Comparison of ENCODE assay signal across 13 cellular contexts in the genomic region with DNA sequence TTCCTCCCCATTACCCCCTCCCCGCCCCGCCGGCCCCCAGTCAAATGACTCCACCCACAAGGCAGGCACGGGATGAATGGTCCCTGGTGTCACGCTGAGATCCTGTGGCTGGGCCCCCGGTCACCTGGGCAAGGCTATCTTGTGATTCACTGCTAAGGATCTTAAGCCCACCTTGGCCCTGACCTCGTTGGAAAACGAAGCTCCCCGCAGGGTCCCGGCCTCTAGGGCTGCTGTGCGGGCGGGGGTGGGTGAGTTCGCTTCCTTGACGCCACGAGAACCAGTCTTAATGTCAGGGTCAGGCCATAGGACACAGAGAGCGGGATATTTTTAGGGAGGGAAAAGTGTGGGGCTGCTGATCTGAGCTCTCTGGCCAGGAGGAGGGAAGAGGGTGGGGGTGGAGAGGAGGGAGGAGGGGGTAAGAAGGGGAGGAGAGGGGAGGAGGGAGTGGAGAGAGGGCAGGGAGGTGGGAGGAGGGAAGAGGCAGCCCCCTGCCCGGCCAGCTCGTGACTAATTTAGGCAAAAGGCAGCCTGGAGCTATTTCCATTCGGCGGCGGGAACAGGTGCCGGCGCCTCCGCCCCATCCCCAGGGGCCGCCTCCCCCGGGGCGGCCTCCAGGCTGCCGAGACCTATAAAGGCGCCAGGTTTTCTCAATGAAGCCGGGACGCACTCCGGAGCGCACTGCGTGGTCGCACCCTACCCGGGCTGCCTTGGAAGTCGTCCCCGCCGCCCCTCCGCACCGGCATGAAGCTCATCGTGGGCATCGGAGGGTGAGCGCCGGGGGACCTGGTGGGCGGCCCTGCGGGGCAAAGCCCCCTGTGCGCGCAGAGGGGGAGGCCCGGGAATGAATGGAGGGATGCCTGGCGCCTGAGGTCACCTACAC. TPM values are rescaled to one million over a fixed set of nuclear protein-coding genes. Genes with fewer than 3 reads are reported as not detected.
DNase-seq lines count a peak whose midpoint lies in the region; ATAC-seq and TF ChIP-seq lines count a peak whose summit lies in the region.
"Had no signal": no experiment of that assay in that cellular context is flagged by ENCODE, and none has a peak within 500 bp of the region (broad histone marks: within the 10 kb centered on the region; RNA-seq: fewer than 3 reads in every experiment).

A gene with protein sequence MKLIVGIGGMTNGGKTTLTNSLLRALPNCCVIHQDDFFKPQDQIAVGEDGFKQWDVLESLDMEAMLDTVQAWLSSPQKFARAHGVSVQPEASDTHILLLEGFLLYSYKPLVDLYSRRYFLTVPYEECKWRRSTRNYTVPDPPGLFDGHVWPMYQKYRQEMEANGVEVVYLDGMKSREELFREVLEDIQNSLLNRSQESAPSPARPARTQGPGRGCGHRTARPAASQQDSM (plus strand): TSS at position 139 of the 880 bp plus-strand sequence. CDS start 603 bp downstream, at position 742.

- H3K36me3 ChIP-seq in GM23338 (ENCODE audit: insufficient read depth) (no peaks in the 10 kb centered on the region), left ventricle myocardium inferior (no peaks in the 10 kb centered on the region), psoas muscle (ENCODE audit: insufficient read depth in 1 of 2, low read depth in 1 of 2) (no peaks in the 10 kb centered on the region), MM.1S (replicated peaks; ENCODE audit: insufficient read depth, low read length) (no peaks in the 10 kb centered on the region)
- H3K36me3 ChIP-seq: lower lobe of right lung had no signal

- 1 to 2% (median 2%) methylated on average over 48 to 51 of the region's 51 CpGs for WGBS in psoas muscle, 3 donors

- H3K27ac Mint-ChIP-seq in GM23338: peak within 1 kb of the TSS; percentile 92
- H3K27ac Mint-ChIP-seq: activated T-helper 17 cell treated with anti-CD3 and anti-CD28 coated beads, Interleukin-2, amount 50 U/mL, for 72 hours had no signal

- no peaks in the 10 kb centered on the region; the same call in 2 of the 3 replicates for H3K9me3 Mint-ChIP-seq in GM23338
- H3K9me3 Mint-ChIP-seq: activated T-helper 17 cell treated with anti-CD3 and anti-CD28 coated beads, Interleukin-2, amount 50 U/mL, for 72 hours had no signal

- H3K4me3 ChIP-seq in GM23338: peak within 1 kb of the TSS; percentile 86
- peak within 1 kb of the TSS; percentile 67 for H3K4me3 ChIP-seq in left ventricle myocardium inferior
- H3K4me3 ChIP-seq in psoas muscle: peak within 1 kb of the TSS; percentile 50
- H3K4me3 ChIP-seq in MM.1S (ENCODE audit: low read length): no peak within 1 kb of the TSS
- H3K4me3 ChIP-seq: lower lobe of right lung had no signal

- no peaks in the 10 kb centered on the region for H3K27me3 ChIP-seq in GM23338 (ENCODE audit: insufficient read depth)
- peaks cover 39% of the 10 kb centered on the region for H3K27me3 ChIP-seq in left ventricle myocardium inferior (ENCODE audit: low read depth)
- H3K27me3 ChIP-seq in psoas muscle (ENCODE audit: insufficient read depth in 3 of 3, low read length in 2 of 3): no peaks in the 10 kb centered on the region
- peaks cover 88% of the 10 kb centered on the region for H3K27me3 ChIP-seq in MM.1S (replicated peaks; ENCODE audit: insufficient read depth, low read length)

- peak within 1 kb of the TSS; percentile 84 for H3K4me3 Mint-ChIP-seq in GM23338
- H3K4me3 Mint-ChIP-seq: activated T-helper 17 cell treated with anti-CD3 and anti-CD28 coated beads, Interleukin-2, amount 50 U/mL, for 72 hours had no signal

- peak within 1 kb of the TSS; percentile 89; the same call in 1 of the 2 replicates for H2AFZ ChIP-seq in GM23338
- H2AFZ ChIP-seq in MM.1S (ENCODE audit: low read length): no peak within 1 kb of the TSS

- no peaks in the 10 kb centered on the region for H4K20me1 ChIP-seq in GM23338 (replicated peaks; ENCODE audit: insufficient read depth)
- no peaks in the 10 kb centered on the region for H4K20me1 ChIP-seq in MM.1S (ENCODE audit: insufficient read depth, low read length)

- H3K4me1 Mint-ChIP-seq in GM23338: no peaks in the 10 kb centered on the region
- H3K4me1 Mint-ChIP-seq: activated T-helper 17 cell treated with anti-CD3 and anti-CD28 coated beads, Interleukin-2, amount 50 U/mL, for 72 hours had no signal

- H3K27me3 Mint-ChIP-seq in GM23338 (ENCODE audit: insufficient read depth, low read depth, poor library complexity): peaks cover 9% of the 10 kb centered on the region

- intact Hi-C loops in left ventricle myocardium inferior (cut with micrococcal nuclease): no loop called here
- intact Hi-C loops in psoas muscle (cut with DNase I): no loop called here

- DNase-seq in GM23338 (ENCODE audit: low spot score) (peak; percentile 92), NCI-H2227 (lab: John Stamatoyannopoulos, UW; ENCODE audit: unreplicated experiment) (peak; percentile 24), left ventricle myocardium inferior (peak; percentile 66), psoas muscle (peak; percentile 67 to 72), MM.1S (no peak), 8988T (no peak), NCI-H2029 treated with DMSO at 0.1 percent for 48 hours (lab: John Stamatoyannopoulos, UW) (no peak)
- DNase-seq: central memory CD4-positive, alpha-beta T cell; lower lobe of right lung; T1000 had no signal

- no peaks in the 10 kb centered on the region for H3K36me3 Mint-ChIP-seq in GM23338 (ENCODE audit: low read depth)

- H3K9me2 ChIP-seq in GM23338 (ENCODE audit: insufficient read depth) (no peaks in the 10 kb centered on the region), MM.1S (replicated peaks; ENCODE audit: insufficient read depth, low read length) (no peaks in the 10 kb centered on the region)

- TF ChIP-seq CTCF in GM23338 (conservative IDR thresholded peaks at IDR 0.05; ENCODE audit: low read depth in 2 of 2): no peak
- TF ChIP-seq CTCF in left ventricle myocardium inferior (IDR thresholded peaks at IDR 0.05; ENCODE audit: borderline replicate concordance): no peak
- TF ChIP-seq CTCF in psoas muscle (IDR thresholded peaks at IDR 0.05): no peak
- TF ChIP-seq CTCF in MM.1S (IDR thresholded peaks at IDR 0.05; ENCODE audit: low read length): no peak

- H3K27ac ChIP-seq in GM23338 (ENCODE audit: low read depth) (peak within 1 kb of the TSS; percentile 94), left ventricle myocardium inferior (replicated peaks) (peak within 1 kb of the TSS; percentile 90), psoas muscle (peak within 1 kb of the TSS; percentile 81), MM.1S (ENCODE audit: low read length) (no peak within 1 kb of the TSS)
- H3K27ac ChIP-seq: KMS-11, lower lobe of right lung had no signal

- H3K79me2 ChIP-seq in GM23338 (replicated peaks; ENCODE audit: insufficient read depth) (peaks cover 12% of the 10 kb centered on the region), MM.1S (ENCODE audit: low read length) (no peaks in the 10 kb centered on the region)

- ATAC-seq in GM23338 (peak; percentile 80), psoas muscle (peak; percentile 64 to 84 (median 74))
- ATAC-seq: activated T-helper 17 cell treated with anti-CD3 and anti-CD28 coated beads, Interleukin-2, amount 50 U/mL, for 72 hours; lower lobe of right lung had no signal

- H3K4me1 ChIP-seq in GM23338 (ENCODE audit: insufficient read depth): no peaks in the 10 kb centered on the region; the same call in 1 of the 2 replicates
- peaks cover 21% of the 10 kb centered on the region for H3K4me1 ChIP-seq in left ventricle myocardium inferior
- H3K4me1 ChIP-seq in psoas muscle: peaks cover 6% of the 10 kb centered on the region
- H3K4me1 ChIP-seq in MM.1S (ENCODE audit: low read length): no peaks in the 10 kb centered on the region
- H3K4me1 ChIP-seq: lower lobe of right lung had no signal

- H3K9ac ChIP-seq in MM.1S (ENCODE audit: low read length): no peak within 1 kb of the TSS
- H3K9ac ChIP-seq: KMS-11 had no signal

- H3K4me2 ChIP-seq in GM23338 (peak within 1 kb of the TSS; percentile 88), MM.1S (ENCODE audit: low read depth, low read length) (no peak within 1 kb of the TSS)
- H3K4me2 ChIP-seq: KMS-11 had no signal

- H3K9me3 ChIP-seq in left ventricle myocardium inferior (replicated peaks): no peaks in the 10 kb centered on the region
- no peaks in the 10 kb centered on the region for H3K9me3 ChIP-seq in psoas muscle
- no peaks in the 10 kb centered on the region for H3K9me3 ChIP-seq in MM.1S (replicated peaks; ENCODE audit: insufficient read depth, low read length)
- H3K9me3 ChIP-seq: lower lobe of right lung had no signal

- no peaks in the 10 kb centered on the region for H3F3A ChIP-seq in GM23338 (replicated peaks; ENCODE audit: low read depth)
- no peaks in the 10 kb centered on the region for H3F3A ChIP-seq in MM.1S (ENCODE audit: insufficient read depth, low read length)

TF ChIP-seq in GM23338, 12 proteins besides CTCF, POLR2A, EP300 and RAD21 (continues in another document):
- TF ChIP-seq, protein P1, sequence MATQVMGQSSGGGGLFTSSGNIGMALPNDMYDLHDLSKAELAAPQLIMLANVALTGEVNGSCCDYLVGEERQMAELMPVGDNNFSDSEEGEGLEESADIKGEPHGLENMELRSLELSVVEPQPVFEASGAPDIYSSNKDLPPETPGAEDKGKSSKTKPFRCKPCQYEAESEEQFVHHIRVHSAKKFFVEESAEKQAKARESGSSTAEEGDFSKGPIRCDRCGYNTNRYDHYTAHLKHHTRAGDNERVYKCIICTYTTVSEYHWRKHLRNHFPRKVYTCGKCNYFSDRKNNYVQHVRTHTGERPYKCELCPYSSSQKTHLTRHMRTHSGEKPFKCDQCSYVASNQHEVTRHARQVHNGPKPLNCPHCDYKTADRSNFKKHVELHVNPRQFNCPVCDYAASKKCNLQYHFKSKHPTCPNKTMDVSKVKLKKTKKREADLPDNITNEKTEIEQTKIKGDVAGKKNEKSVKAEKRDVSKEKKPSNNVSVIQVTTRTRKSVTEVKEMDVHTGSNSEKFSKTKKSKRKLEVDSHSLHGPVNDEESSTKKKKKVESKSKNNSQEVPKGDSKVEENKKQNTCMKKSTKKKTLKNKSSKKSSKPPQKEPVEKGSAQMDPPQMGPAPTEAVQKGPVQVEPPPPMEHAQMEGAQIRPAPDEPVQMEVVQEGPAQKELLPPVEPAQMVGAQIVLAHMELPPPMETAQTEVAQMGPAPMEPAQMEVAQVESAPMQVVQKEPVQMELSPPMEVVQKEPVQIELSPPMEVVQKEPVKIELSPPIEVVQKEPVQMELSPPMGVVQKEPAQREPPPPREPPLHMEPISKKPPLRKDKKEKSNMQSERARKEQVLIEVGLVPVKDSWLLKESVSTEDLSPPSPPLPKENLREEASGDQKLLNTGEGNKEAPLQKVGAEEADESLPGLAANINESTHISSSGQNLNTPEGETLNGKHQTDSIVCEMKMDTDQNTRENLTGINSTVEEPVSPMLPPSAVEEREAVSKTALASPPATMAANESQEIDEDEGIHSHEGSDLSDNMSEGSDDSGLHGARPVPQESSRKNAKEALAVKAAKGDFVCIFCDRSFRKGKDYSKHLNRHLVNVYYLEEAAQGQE (IDR thresholded peaks at IDR 0.05; ENCODE audit: unreplicated experiment): no peak

RNA-seq across cellular contexts. Expression of the gene that starts here (rescaled TPM):
- 55.9 and 57.3 TPM in 2 replicates for total RNA-seq in GM23338 (2014; rRNA removed; shearing (Covaris generic))
- 65.3 and 69.3 TPM in 2 replicates for polyA plus RNA-seq in GM23338 (2016; fragmentation: Nextera tagmentation; extraction: Ambion mirVana)
- 458 TPM for total RNA-seq in left ventricle myocardium inferior
- 100 to 1,000 TPM in 1 of 4 donors, 10 to 100 TPM in 2, 1 to 10 TPM in 1; 9.0 to 755 (median 89.4) TPM for total RNA-seq in psoas muscle
- 100 to 1,000 TPM in 2 of 3 donors, 10 to 100 TPM in 1; 45.2 to 636 (median 602) TPM for polyA plus RNA-seq in psoas muscle
- total RNA-seq: activated T-helper 17 cell treated with anti-CD3 and anti-CD28 coated beads, Interleukin-2, amount 50 U/mL, for 72 hours; lower lobe of right lung; renal cortical epithelial cell had no signal

Comparison
In these comparisons a context has a peak if more than half of its experiments do, and no peak if none do; other contexts are left out.
1. DNase-seq: peak in GM23338 (single experiment), NCI-H2227 (single experiment), left ventricle myocardium inferior (single experiment) and psoas muscle (2 of 2); none in MM.1S (single experiment), 8988T (single experiment) and NCI-H2029 treated with DMSO at 0.1 percent for 48 hours (single experiment).